8 cellular contexts compared by ENCODE assay signal in the genomic region with DNA sequence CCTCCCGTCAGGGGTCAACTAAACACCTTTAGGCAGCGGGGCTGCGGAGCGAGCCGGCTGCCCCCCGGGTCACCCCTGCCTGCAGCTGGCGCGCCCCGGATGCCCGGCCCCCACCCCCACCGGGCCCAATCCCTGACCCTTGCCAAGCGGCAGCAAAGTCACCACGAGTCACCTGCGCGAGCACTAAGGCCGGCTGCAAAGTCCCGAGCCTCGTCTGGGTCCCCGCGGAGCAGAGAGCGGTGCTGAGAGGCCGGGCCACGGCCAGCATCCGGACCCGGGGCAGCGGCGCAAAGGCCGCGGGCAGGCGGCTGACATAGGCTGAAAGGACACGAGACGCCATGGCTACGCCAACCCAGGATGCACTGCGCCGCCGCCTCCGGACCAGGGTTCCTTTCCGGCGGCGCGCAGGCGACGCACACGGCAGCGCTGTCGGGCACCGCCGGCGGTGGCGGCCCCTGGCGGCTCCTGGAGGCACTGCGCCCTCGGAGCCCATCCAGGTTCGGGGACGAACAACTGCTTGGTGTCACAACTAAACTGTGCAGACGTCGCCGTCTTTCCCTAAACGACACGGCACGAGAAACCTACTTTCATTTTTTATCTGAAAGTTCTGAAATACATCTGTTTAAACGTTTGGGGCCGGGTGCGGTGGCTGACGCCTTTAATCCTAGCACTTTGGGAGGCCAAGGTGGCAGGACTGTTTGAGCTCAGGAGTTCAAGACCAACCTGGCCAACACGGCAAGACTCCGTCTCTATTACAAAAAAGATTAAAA. TPM values are rescaled to one million over a fixed set of nuclear protein-coding genes. Genes with fewer than 3 reads are reported as not detected.
A peak's percentile ranks its signal among the peaks of the same experiment; 100 is the strongest.
DNase-seq lines count a peak whose midpoint lies in the region; TF ChIP-seq lines count a peak whose summit lies in the region.

A gene (minus strand): TSS at position 366 of the 770 bp plus-strand sequence. CDS start 26 bp downstream, at position 340.

- peak within 1 kb of the TSS; percentile 52 for H3K18ac ChIP-seq in H9 (ENCODE audit: insufficient read length, low read depth, low read length)
- H3K18ac ChIP-seq in neuronal stem cell (ENCODE audit: low read length) = peak within 1 kb of the TSS; percentile 98

- H3K79me1 ChIP-seq in H9 (ENCODE audit: insufficient read depth, low read depth, low read length, poor library complexity, severe bottlenecking) (peaks cover 3% of the 10 kb centered on the region), neuronal stem cell (ENCODE audit: low read depth, low read length) (peaks cover 5% of the 10 kb centered on the region)

- peaks cover 7% of the 10 kb centered on the region for H3K23me2 ChIP-seq in H9 (ENCODE audit: insufficient read length, low read depth, low read length, poor library complexity, severe bottlenecking)

- peak; percentile 99 for TF ChIP-seq CTCF in H9 (conservative IDR thresholded peaks at IDR 0.05)

- peak within 1 kb of the TSS; percentile 77 for H3K14ac ChIP-seq in H9 (ENCODE audit: insufficient read depth, low read length)
- H3K14ac ChIP-seq in neuronal stem cell (ENCODE audit: low read length) = peak within 1 kb of the TSS; percentile 91

- WGBS in H9 (ENCODE audit: extremely low coverage, insufficient read length, low lambda C conversion rate) = no CpG with 5 or more reads among the region's 67 CpGs
- WGBS in neuronal stem cell (ENCODE audit: extremely low coverage in 2 of 2, insufficient read length in 2 of 2, insufficient replicate concordance in 1 of 2), 2 donors = no CpG with 5 or more reads among the region's 67 CpGs

- H4K91ac ChIP-seq in H9 (ENCODE audit: insufficient read length, low read depth, low read length) (no peak within 1 kb of the TSS), neuronal stem cell (ENCODE audit: low read depth, low read length, poor library complexity) (no peak within 1 kb of the TSS)

- peak; percentile 96 for DNase-seq in GM03348 (ENCODE audit: low spot score)
- DNase-seq in H9 = peak; percentile 89
- peak; percentile 85 for DNase-seq in M059J (ENCODE audit: low read depth)
- peak; percentile 12 for DNase-seq in SHP77 treated with DMSO at 0.1 percent for 48 hours (lab: John Stamatoyannopoulos, UW)
- peak; percentile 87 for DNase-seq in activated gamma-delta T cell treated with anti-CD3 and anti-CD28 coated beads, Interleukin-2, amount 50 U/mL, for 16 hours (ENCODE audit: low read depth)
- DNase-seq in foreskin melanocyte = peak; percentile 80
- peak; percentile 89 for DNase-seq in neuronal stem cell (ENCODE audit: low spot score)

- H3T11ph ChIP-seq in H9 (ENCODE audit: low read length) = no peak within 1 kb of the TSS

- H3K4ac ChIP-seq in H9 (ENCODE audit: low read depth, low read length) (no peak within 1 kb of the TSS), neuronal stem cell (ENCODE audit: low read length) (peak within 1 kb of the TSS; percentile 72)

- peak within 1 kb of the TSS; percentile 98 to 99 for H3K4me3 ChIP-seq in neuronal stem cell (ENCODE audit: low read length in 2 of 2)
- H3K4me3 ChIP-seq in subcutaneous abdominal adipose tissue (ENCODE audit: low read depth in 1 of 5, low read length in 5 of 5) = peak within 1 kb of the TSS; percentile 90 to 100 (median 97)

- H3K56ac ChIP-seq in H9 (ENCODE audit: insufficient read length, low read depth, low read length) = no peak within 1 kb of the TSS

- no peak within 1 kb of the TSS for H4K5ac ChIP-seq in H9 (ENCODE audit: insufficient read length, low read depth, low read length)

- peak within 1 kb of the TSS; percentile 86 to 89 for H3K4me3 Mint-ChIP-seq in H9

- H3K9me3 Mint-ChIP-seq in H9 = no peaks in the 10 kb centered on the region

- H3K23ac ChIP-seq in H9 (ENCODE audit: insufficient read length, low read depth, low read length) (peak within 1 kb of the TSS; percentile 25), neuronal stem cell (ENCODE audit: low read depth, low read length, poor library complexity) (peak within 1 kb of the TSS; percentile 73)

- no peaks in the 10 kb centered on the region for H3K4me1 ChIP-seq in H9 (ENCODE audit: insufficient read depth, low read length)
- H3K4me1 ChIP-seq in neuronal stem cell (ENCODE audit: control insufficient read depth in 2 of 2, insufficient read depth in 1 of 2, low read depth in 1 of 2, low read length in 2 of 2) = peaks cover 4 to 11% of the 10 kb centered on the region in 2 donors
- peaks cover 5 to 21% (median 15%) of the 10 kb centered on the region in 5 donors for H3K4me1 ChIP-seq in subcutaneous abdominal adipose tissue (ENCODE audit: control insufficient read depth in 5 of 5, insufficient read depth in 5 of 5, low read length in 5 of 5)

- no peak within 1 kb of the TSS for H2AK5ac ChIP-seq in H9 (ENCODE audit: insufficient read length, low read length)
- peak within 1 kb of the TSS; percentile 98 for H2AK5ac ChIP-seq in neuronal stem cell (ENCODE audit: low read depth, low read length)

- H2BK20ac ChIP-seq in H9 (ENCODE audit: low read depth, low read length, poor library complexity, severe bottlenecking) = no peak within 1 kb of the TSS

- H4K8ac ChIP-seq in H9 (replicated peaks; ENCODE audit: insufficient read length, low read depth, low read length) (no peak within 1 kb of the TSS), neuronal stem cell (ENCODE audit: low read depth, low read length) (no peak within 1 kb of the TSS)

- peaks cover 26 to 36% of the 10 kb centered on the region in 2 experiments for H3K4me1 Mint-ChIP-seq in H9

- H2BK15ac ChIP-seq in H9 (ENCODE audit: low read depth, low read length) (no peak within 1 kb of the TSS), neuronal stem cell (ENCODE audit: low read length) (no peak within 1 kb of the TSS)

- no peaks in the 10 kb centered on the region for H3K27me3 Mint-ChIP-seq in H9 (ENCODE audit: low read depth)

- H3K27ac ChIP-seq in H9 (ENCODE audit: insufficient read length, low read depth, low read length) = no peak within 1 kb of the TSS
- peak within 1 kb of the TSS; percentile 57 for H3K27ac ChIP-seq in neuronal stem cell (replicated peaks; ENCODE audit: low read length)
- H3K27ac ChIP-seq in subcutaneous abdominal adipose tissue (ENCODE audit: low read depth, low read length) = peak within 1 kb of the TSS; percentile 69

- H2BK5ac ChIP-seq in H9 (ENCODE audit: insufficient read length, low read length) (no peak within 1 kb of the TSS), neuronal stem cell (ENCODE audit: low read length) (peak within 1 kb of the TSS; percentile 0)

- H3K9ac ChIP-seq in H9 (ENCODE audit: extremely low read depth, insufficient read length, low read length) (peak within 1 kb of the TSS; percentile 95), neuronal stem cell (ENCODE audit: low read depth, low read length, poor library complexity) (peak within 1 kb of the TSS; percentile 91), subcutaneous abdominal adipose tissue (ENCODE audit: low read length in 5 of 5) (peak within 1 kb of the TSS; percentile 80 to 98 (median 92))

- H3K9me3 ChIP-seq in H9 (ENCODE audit: control insufficient read depth, low read depth, low read length) (no peaks in the 10 kb centered on the region), neuronal stem cell (replicated peaks in 1 of 2; ENCODE audit: control insufficient read depth in 2 of 2, insufficient read depth in 1 of 2, low read depth in 1 of 2, low read length in 2 of 2) (no peaks in the 10 kb centered on the region), subcutaneous abdominal adipose tissue (ENCODE audit: control insufficient read depth in 5 of 5, low read length in 5 of 5) (no peaks in the 10 kb centered on the region)

- H3K36me3 ChIP-seq in neuronal stem cell (replicated peaks in 1 of 2; ENCODE audit: control insufficient read depth in 2 of 2, insufficient read depth in 2 of 2, low read length in 2 of 2) (peaks cover 11 to 36% of the 10 kb centered on the region in 2 donors), subcutaneous abdominal adipose tissue (ENCODE audit: control insufficient read depth in 5 of 5, insufficient read depth in 5 of 5, low read length in 5 of 5) (peaks cover 9 to 26% (median 21%) of the 10 kb centered on the region in 5 donors)

- H2BK120ac ChIP-seq in H9 (ENCODE audit: low read depth, low read length, poor library complexity, severe bottlenecking) (no peak within 1 kb of the TSS), neuronal stem cell (ENCODE audit: low read depth, low read length) (no peak within 1 kb of the TSS)

- H3K36me3 Mint-ChIP-seq in H9 (ENCODE audit: insufficient read depth in 1 of 3, low read depth in 3 of 3) = peaks cover 9 to 30% (median 20%) of the 10 kb centered on the region in 3 experiments

- H3K79me2 ChIP-seq in H9 (ENCODE audit: insufficient read depth, low read length) = peaks cover 27% of the 10 kb centered on the region; the same call in 1 of the 2 replicates

- H3K27me3 ChIP-seq in H9 (ENCODE audit: insufficient read depth, low read length) (no peaks in the 10 kb centered on the region), neuronal stem cell (ENCODE audit: control insufficient read depth in 3 of 3, insufficient read depth in 3 of 3, low read depth in 1 of 3, low read length in 3 of 3) (no peaks in the 10 kb centered on the region), subcutaneous abdominal adipose tissue (ENCODE audit: control insufficient read depth in 5 of 5, insufficient read depth in 4 of 5, low read length in 5 of 5) (no peaks in the 10 kb centered on the region)

- no peaks in the 10 kb centered on the region for H4K20me1 ChIP-seq in H9 (ENCODE audit: control insufficient read depth, insufficient read depth, insufficient read length)

- no peak within 1 kb of the TSS for H2AFZ ChIP-seq in H9 (ENCODE audit: low read length)
- peak within 1 kb of the TSS; percentile 94 for H2AFZ ChIP-seq in neuronal stem cell (ENCODE audit: low read length)

- H3K4me2 ChIP-seq in H9 (ENCODE audit: insufficient read depth, insufficient read length, low read length) (peak within 1 kb of the TSS; percentile 97), neuronal stem cell (ENCODE audit: insufficient read depth, low read length, poor library complexity, severe bottlenecking) (peak within 1 kb of the TSS; percentile 93)

- H3K27ac Mint-ChIP-seq in H9 = peak within 1 kb of the TSS; percentile 53 to 90 (median 76)

- H2BK12ac ChIP-seq in H9 (ENCODE audit: insufficient read length, low read depth, low read length) (no peak within 1 kb of the TSS), neuronal stem cell (ENCODE audit: low read length) (no peak within 1 kb of the TSS)

RNA-seq across cellular contexts. Expression of the gene that starts here (rescaled TPM):
- 183 and 192 TPM in 2 replicates for total RNA-seq in H9 (2021)
- 156 and 188 TPM in 2 replicates for total RNA-seq in M059J (2014; rRNA removed; shearing (Covaris generic))
- 209 TPM for polyA plus RNA-seq in neuronal stem cell (2013, experiment 1 of 2)
- polyA plus RNA-seq in neuronal stem cell (2013, experiment 2 of 2) = 214 TPM

Comparison
In these comparisons a context has a peak if more than half of its experiments do, and no peak if none do; other contexts are left out.
1. DNase-seq: peak in every context shown above with its lines; median percentile 96 in GM03348; 89 in H9; 89 in neuronal stem cell; 87 in activated gamma-delta T cell treated with anti-CD3 and anti-CD28 coated beads, Interleukin-2, amount 50 U/mL, for 16 hours; 85 in M059J; 80 in foreskin melanocyte; 12 in SHP77 treated with DMSO at 0.1 percent for 48 hours.